Comparison of ENCODE assay signal across 23 cellular contexts in the genomic region with DNA sequence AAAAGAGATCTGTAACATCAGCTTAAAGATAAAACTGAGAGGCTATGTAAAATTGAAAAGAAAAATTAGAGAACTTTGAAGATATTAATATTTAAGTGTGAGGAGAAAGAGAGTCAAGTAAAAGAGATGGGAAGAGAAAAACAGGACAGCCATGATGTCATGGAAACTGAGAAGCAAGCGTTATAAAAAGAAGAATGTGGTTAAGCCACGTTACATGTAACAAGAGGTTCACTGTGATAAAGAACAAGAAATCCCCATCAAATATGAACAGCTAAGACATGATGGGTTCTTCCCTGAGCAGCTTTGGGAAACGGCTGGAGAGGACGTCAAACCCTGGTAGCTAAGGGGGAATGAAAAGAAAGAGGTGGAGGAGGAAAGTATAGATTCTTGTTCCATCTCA.
"Had no signal": no experiment of that assay in that cellular context is flagged by ENCODE, and none has a peak within 500 bp of the region (broad histone marks: within the 10 kb centered on the region; RNA-seq: fewer than 3 reads in every experiment).

No MANE protein-coding gene starts in this region.

- H3K79me2 ChIP-seq: hepatocyte had no signal

- H3K4me2 ChIP-seq: hepatocyte had no signal

- H3K9me3 ChIP-seq: esophagus muscularis mucosa, gastroesophageal sphincter, heart left ventricle, left lung, lower lobe of right lung, mucosa of descending colon had no signal

- H3K27ac ChIP-seq: coronary artery, dorsolateral prefrontal cortex, esophagus muscularis mucosa, foreskin keratinocyte, gastroesophageal sphincter, heart left ventricle, hepatocyte, left lung, lower lobe of right lung had no signal

- H2AFZ ChIP-seq: hepatocyte had no signal

- H3K36me3 ChIP-seq: esophagus muscularis mucosa, gastroesophageal sphincter, heart left ventricle, left lung, lower lobe of right lung had no signal

- DNase-seq: dermis blood vessel endothelial cell; dorsolateral prefrontal cortex; effector CD4-positive, alpha-beta T cell; effector memory CD4-positive, alpha-beta T cell; foreskin keratinocyte; heart left ventricle; hypothalamus; immature natural killer cell; islet precursor cell; left cardiac atrium; left lung; left ventricle myocardium superior; lower lobe of right lung; mesenchymal stem cell; mucosa of descending colon; naive B cell; naive thymus-derived CD8-positive, alpha-beta T cell had no signal

- FAIRE-seq: endothelial cell of umbilical vein, frontal cortex had no signal

- ATAC-seq: foreskin keratinocyte; gastroesophageal sphincter; heart left ventricle; left cardiac atrium; left lung; left ventricle myocardium superior; lower lobe of right lung; mucosa of descending colon; naive thymus-derived CD8-positive, alpha-beta T cell had no signal

- H3K27me3 ChIP-seq: dorsolateral prefrontal cortex, esophagus muscularis mucosa, foreskin keratinocyte, gastroesophageal sphincter, heart left ventricle, hepatocyte, left lung had no signal

- H3K4me3 ChIP-seq: coronary artery, dorsolateral prefrontal cortex, esophagus muscularis mucosa, gastroesophageal sphincter, heart left ventricle, hepatocyte, left lung, lower lobe of right lung, mucosa of descending colon had no signal

- H3K4me1 ChIP-seq: esophagus muscularis mucosa, foreskin keratinocyte, gastroesophageal sphincter, heart left ventricle, left lung, lower lobe of right lung had no signal
